In the genomic region with DNA sequence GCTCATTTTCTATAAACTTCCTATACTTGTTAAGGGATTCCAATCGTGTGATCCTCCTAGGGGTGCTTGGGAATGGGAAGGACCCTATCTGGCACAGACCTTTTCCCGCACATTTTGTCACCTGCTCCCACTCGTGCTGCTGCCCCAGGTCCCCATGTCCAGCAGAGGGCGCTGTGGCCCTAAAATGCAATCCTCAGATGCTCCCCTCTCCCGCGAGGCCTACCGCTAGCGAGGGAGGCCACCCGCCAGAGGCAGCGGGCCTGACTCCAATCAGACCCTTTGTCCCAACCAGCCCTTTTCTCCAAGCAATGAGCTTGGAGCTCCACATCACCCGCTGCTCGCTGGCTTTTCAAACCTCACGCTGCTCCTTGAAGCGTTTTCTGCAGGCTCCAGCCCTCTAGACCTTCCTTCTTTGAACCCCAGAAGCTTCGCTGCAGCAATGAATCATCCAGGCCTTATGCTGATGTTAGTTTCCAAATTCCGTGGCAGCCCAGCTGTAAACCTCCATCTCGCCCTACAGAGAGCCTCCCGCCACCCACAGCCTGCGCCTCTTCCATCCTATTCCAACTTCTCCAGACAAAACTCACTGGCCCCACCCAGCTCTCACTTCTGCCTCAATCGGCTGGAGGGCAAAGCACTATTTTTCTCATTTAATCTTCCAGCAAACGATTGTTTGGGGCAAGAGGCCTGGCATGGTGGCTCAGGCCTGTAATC, we compare ENCODE assay signal across 1 cellular context.
TF ChIP-seq lines count a peak whose summit lies in the region.

No MANE protein-coding gene starts in this region.

TF ChIP-seq in HepG2, 621 proteins besides CTCF, POLR2A, EP300 and RAD21 (continued from another document and continues in another):
- TF ChIP-seq MED1 (CRISPR knock-in tag; IDR thresholded peaks at IDR 0.05), result peak; percentile 58; the same call in 1 of the 2 replicates
- TF ChIP-seq MTF2 (CRISPR knock-in tag; IDR thresholded peaks at IDR 0.05; ENCODE audit: borderline replicate concordance), result no peak
- TF ChIP-seq, protein P1, sequence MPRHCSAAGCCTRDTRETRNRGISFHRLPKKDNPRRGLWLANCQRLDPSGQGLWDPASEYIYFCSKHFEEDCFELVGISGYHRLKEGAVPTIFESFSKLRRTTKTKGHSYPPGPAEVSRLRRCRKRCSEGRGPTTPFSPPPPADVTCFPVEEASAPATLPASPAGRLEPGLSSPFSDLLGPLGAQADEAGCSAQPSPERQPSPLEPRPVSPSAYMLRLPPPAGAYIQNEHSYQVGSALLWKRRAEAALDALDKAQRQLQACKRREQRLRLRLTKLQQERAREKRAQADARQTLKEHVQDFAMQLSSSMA (CRISPR knock-in tag; IDR thresholded peaks at IDR 0.05), result no peak
- no peak for TF ChIP-seq ZNF615 (CRISPR knock-in tag; IDR thresholded peaks at IDR 0.05; ENCODE audit: borderline replicate concordance)
- TF ChIP-seq ZSCAN25 (CRISPR knock-in tag; IDR thresholded peaks at IDR 0.05), result peak; percentile 60; the same call in 1 of the 2 replicates
- no peak for TF ChIP-seq SUZ12 (IDR thresholded peaks at IDR 0.05; ENCODE audit: low read depth, low read length)
- TF ChIP-seq DR1 (CRISPR knock-in tag; IDR thresholded peaks at IDR 0.05), result peak; percentile 58; the same call in 1 of the 2 replicates
- TF ChIP-seq NCOR1 (IDR thresholded peaks at IDR 0.05; ENCODE audit: borderline replicate concordance, low read length), result no peak
- no peak for TF ChIP-seq NCOA1 (CRISPR knock-in tag; IDR thresholded peaks at IDR 0.05)
- no peak for TF ChIP-seq ZNF816 (CRISPR knock-in tag; IDR thresholded peaks at IDR 0.05; ENCODE audit: borderline replicate concordance)
- TF ChIP-seq YY1 (IDR thresholded peaks at IDR 0.05; ENCODE audit: insufficient read depth, insufficient replicate concordance, low read depth, low read length), result peak; percentile 56
- TF ChIP-seq ZFP36L1 (CRISPR knock-in tag; IDR thresholded peaks at IDR 0.05), result no peak
- no peak for TF ChIP-seq NFE2L2 (IDR thresholded peaks at IDR 0.05; ENCODE audit: low read length)
- TF ChIP-seq ZNF746 (CRISPR knock-in tag; IDR thresholded peaks at IDR 0.05), result no peak
- TF ChIP-seq GATAD1 (CRISPR knock-in tag; IDR thresholded peaks at IDR 0.05), result 0 out of 2 replicates have a peak, but pooled peaks have one; percentile 23
- no peak for TF ChIP-seq RBM39 (IDR thresholded peaks at IDR 0.05; ENCODE audit: low read depth, low read length, poor library complexity, severe bottlenecking)
- TF ChIP-seq CREBL2 (CRISPR knock-in tag; IDR thresholded peaks at IDR 0.05; ENCODE audit: borderline replicate concordance), result no peak
- TF ChIP-seq KLF6 (CRISPR knock-in tag; IDR thresholded peaks at IDR 0.05), result peak; percentile 64; the same call in 1 of the 2 replicates
- TF ChIP-seq PAF1 (CRISPR knock-in tag; IDR thresholded peaks at IDR 0.05), result no peak
- TF ChIP-seq, protein P2, sequence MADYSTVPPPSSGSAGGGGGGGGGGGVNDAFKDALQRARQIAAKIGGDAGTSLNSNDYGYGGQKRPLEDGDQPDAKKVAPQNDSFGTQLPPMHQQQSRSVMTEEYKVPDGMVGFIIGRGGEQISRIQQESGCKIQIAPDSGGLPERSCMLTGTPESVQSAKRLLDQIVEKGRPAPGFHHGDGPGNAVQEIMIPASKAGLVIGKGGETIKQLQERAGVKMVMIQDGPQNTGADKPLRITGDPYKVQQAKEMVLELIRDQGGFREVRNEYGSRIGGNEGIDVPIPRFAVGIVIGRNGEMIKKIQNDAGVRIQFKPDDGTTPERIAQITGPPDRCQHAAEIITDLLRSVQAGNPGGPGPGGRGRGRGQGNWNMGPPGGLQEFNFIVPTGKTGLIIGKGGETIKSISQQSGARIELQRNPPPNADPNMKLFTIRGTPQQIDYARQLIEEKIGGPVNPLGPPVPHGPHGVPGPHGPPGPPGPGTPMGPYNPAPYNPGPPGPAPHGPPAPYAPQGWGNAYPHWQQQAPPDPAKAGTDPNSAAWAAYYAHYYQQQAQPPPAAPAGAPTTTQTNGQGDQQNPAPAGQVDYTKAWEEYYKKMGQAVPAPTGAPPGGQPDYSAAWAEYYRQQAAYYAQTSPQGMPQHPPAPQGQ (CRISPR knock-in tag; IDR thresholded peaks at IDR 0.05; ENCODE audit: borderline replicate concordance), result no peak
- TF ChIP-seq, protein P3, sequence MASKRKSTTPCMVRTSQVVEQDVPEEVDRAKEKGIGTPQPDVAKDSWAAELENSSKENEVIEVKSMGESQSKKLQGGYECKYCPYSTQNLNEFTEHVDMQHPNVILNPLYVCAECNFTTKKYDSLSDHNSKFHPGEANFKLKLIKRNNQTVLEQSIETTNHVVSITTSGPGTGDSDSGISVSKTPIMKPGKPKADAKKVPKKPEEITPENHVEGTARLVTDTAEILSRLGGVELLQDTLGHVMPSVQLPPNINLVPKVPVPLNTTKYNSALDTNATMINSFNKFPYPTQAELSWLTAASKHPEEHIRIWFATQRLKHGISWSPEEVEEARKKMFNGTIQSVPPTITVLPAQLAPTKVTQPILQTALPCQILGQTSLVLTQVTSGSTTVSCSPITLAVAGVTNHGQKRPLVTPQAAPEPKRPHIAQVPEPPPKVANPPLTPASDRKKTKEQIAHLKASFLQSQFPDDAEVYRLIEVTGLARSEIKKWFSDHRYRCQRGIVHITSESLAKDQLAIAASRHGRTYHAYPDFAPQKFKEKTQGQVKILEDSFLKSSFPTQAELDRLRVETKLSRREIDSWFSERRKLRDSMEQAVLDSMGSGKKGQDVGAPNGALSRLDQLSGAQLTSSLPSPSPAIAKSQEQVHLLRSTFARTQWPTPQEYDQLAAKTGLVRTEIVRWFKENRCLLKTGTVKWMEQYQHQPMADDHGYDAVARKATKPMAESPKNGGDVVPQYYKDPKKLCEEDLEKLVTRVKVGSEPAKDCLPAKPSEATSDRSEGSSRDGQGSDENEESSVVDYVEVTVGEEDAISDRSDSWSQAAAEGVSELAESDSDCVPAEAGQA (IDR thresholded peaks at IDR 0.05; ENCODE audit: low read depth), result no peak
- TF ChIP-seq, protein P3 (CRISPR knock-in tag; IDR thresholded peaks at IDR 0.05; ENCODE audit: borderline replicate concordance), result 0 out of 2 replicates have a peak, but pooled peaks have one; percentile 62
- no peak for TF ChIP-seq ZNF329 (CRISPR knock-in tag; IDR thresholded peaks at IDR 0.05; ENCODE audit: low read depth)
- no peak for TF ChIP-seq HNRNPUL1 (IDR thresholded peaks at IDR 0.05; ENCODE audit: low read depth, low read length)
- no peak for TF ChIP-seq ZNF672 (CRISPR knock-in tag; IDR thresholded peaks at IDR 0.05)
- TF ChIP-seq BRCA1 (CRISPR knock-in tag; IDR thresholded peaks at IDR 0.05), result no peak
- TF ChIP-seq ZNF354B (CRISPR knock-in tag; IDR thresholded peaks at IDR 0.05), result no peak
- 0 out of 2 replicates have a peak, but pooled peaks have one; percentile 71 for TF ChIP-seq SSRP1 (CRISPR knock-in tag; IDR thresholded peaks at IDR 0.05)
- no peak for TF ChIP-seq ZNF510 (CRISPR knock-in tag; IDR thresholded peaks at IDR 0.05; ENCODE audit: low read depth)
- no peak for TF ChIP-seq TOPORS (CRISPR knock-in tag; IDR thresholded peaks at IDR 0.05)
- no peak for TF ChIP-seq HMGA1 (CRISPR knock-in tag; conservative IDR thresholded peaks at IDR 0.05)
- TF ChIP-seq JUN (CRISPR knock-in tag; IDR thresholded peaks at IDR 0.05), result no peak
- 0 out of 2 replicates have a peak, but pooled peaks have one; percentile 51 for TF ChIP-seq ZNF224 (CRISPR knock-in tag; IDR thresholded peaks at IDR 0.05)
- no peak for TF ChIP-seq ATM (IDR thresholded peaks at IDR 0.05; ENCODE audit: borderline replicate concordance)
- TF ChIP-seq NFIB (CRISPR knock-in tag; IDR thresholded peaks at IDR 0.05; ENCODE audit: borderline replicate concordance), result no peak
- TF ChIP-seq ZNF776 (CRISPR knock-in tag; IDR thresholded peaks at IDR 0.05), result no peak
- no peak for TF ChIP-seq ZNF850 (CRISPR knock-in tag; conservative IDR thresholded peaks at IDR 0.05)
- no peak for TF ChIP-seq ATF6 (CRISPR knock-in tag; conservative IDR thresholded peaks at IDR 0.05)
- TF ChIP-seq ZNF280B (CRISPR knock-in tag; IDR thresholded peaks at IDR 0.05; ENCODE audit: borderline replicate concordance), result peak; percentile 88
- TF ChIP-seq CERS6 (CRISPR knock-in tag; IDR thresholded peaks at IDR 0.05), result no peak
- TF ChIP-seq ZNF282 (IDR thresholded peaks at IDR 0.05; ENCODE audit: partially characterized antibody), result no peak
- TF ChIP-seq ZNF30 (CRISPR knock-in tag; IDR thresholded peaks at IDR 0.05), result no peak
- peak; percentile 59 for TF ChIP-seq JARID2 (CRISPR knock-in tag; IDR thresholded peaks at IDR 0.05; ENCODE audit: insufficient replicate concordance)
- TF ChIP-seq, protein P4, sequence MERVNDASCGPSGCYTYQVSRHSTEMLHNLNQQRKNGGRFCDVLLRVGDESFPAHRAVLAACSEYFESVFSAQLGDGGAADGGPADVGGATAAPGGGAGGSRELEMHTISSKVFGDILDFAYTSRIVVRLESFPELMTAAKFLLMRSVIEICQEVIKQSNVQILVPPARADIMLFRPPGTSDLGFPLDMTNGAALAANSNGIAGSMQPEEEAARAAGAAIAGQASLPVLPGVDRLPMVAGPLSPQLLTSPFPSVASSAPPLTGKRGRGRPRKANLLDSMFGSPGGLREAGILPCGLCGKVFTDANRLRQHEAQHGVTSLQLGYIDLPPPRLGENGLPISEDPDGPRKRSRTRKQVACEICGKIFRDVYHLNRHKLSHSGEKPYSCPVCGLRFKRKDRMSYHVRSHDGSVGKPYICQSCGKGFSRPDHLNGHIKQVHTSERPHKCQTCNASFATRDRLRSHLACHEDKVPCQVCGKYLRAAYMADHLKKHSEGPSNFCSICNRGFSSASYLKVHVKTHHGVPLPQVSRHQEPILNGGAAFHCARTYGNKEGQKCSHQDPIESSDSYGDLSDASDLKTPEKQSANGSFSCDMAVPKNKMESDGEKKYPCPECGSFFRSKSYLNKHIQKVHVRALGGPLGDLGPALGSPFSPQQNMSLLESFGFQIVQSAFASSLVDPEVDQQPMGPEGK (CRISPR knock-in tag; IDR thresholded peaks at IDR 0.05), result peak; percentile 54; the same call in 1 of the 2 replicates
- TF ChIP-seq, protein P5, sequence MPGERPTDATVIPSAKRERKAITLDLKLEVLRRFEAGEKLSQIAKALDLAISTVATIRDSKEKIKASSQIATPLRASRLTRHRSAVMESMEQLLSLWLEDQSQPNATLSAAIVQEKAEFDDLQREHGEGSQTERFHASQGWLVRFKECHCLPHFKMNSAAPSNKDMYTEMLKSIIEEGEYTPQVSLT (CRISPR knock-in tag; IDR thresholded peaks at IDR 0.05; ENCODE audit: borderline replicate concordance, low read depth), result no peak
- TF ChIP-seq ZNF768 (CRISPR knock-in tag; IDR thresholded peaks at IDR 0.05), result peak; percentile 69; the same call in 1 of the 2 replicates
- TF ChIP-seq ZNF720 (CRISPR knock-in tag; IDR thresholded peaks at IDR 0.05), result no peak
- TF ChIP-seq PCBP2 (optimal IDR thresholded peaks at IDR 0.05; ENCODE audit: low read depth, low read length, poor library complexity, severe bottlenecking), result no peak
- TF ChIP-seq ZNF572 (CRISPR knock-in tag; IDR thresholded peaks at IDR 0.05), result peak; percentile 50; the same call in 1 of the 2 replicates
